In genomic region chr12:131711551-131712205, GRCh38 we compare ENCODE assay signal across 8 cellular contexts. TPM values are rescaled to one million over a fixed set of nuclear protein-coding genes. Genes with fewer than 3 reads are reported as not detected.
DNase-seq lines count a peak whose midpoint lies in the region; ATAC-seq and TF ChIP-seq lines count a peak whose summit lies in the region.

No MANE protein-coding gene starts in this region.

- H3F3A ChIP-seq in PC-9 (ENCODE audit: insufficient read depth, low read depth): peaks cover 9% of the 10 kb centered on the region; the same call in 1 of the 2 replicates

- H3K27me3 ChIP-seq in PC-9 (ENCODE audit: insufficient read depth, low read depth) (no peaks in the 10 kb centered on the region), trophoblast cell (ENCODE audit: insufficient read depth, low read length) (no peaks in the 10 kb centered on the region)

- peak overlapping the region; percentile 100 for H4K8ac ChIP-seq in trophoblast cell (ENCODE audit: low read depth, low read length)

- peak overlapping the region; percentile 70 for H4K91ac ChIP-seq in trophoblast cell (ENCODE audit: low read depth, low read length)

- H3K4me1 ChIP-seq in PC-9 (replicated peaks; ENCODE audit: insufficient read depth) (peaks cover 17% of the 10 kb centered on the region), trophoblast cell (ENCODE audit: control insufficient read depth in 1 of 2, insufficient read depth in 2 of 2, low read length in 2 of 2) (peaks cover 3 to 14% of the 10 kb centered on the region in 2 experiments)

- peak overlapping the region; percentile 93 for H3K9ac ChIP-seq in trophoblast cell (ENCODE audit: low read length)

- H3K36me3 ChIP-seq in PC-9 (ENCODE audit: low read depth) (peaks cover 29% of the 10 kb centered on the region), trophoblast cell (ENCODE audit: control insufficient read depth in 1 of 2, insufficient read depth in 2 of 2, low read length in 2 of 2) (peaks cover 11 to 15% of the 10 kb centered on the region in 2 experiments)

- H2BK5ac ChIP-seq in trophoblast cell (ENCODE audit: low read depth, low read length, poor library complexity): no peak overlapping the region

- BruUV-seq in PC-9 (replicated peaks; lab: Mats Ljungman, UMichigan): no TSS peak

- no peak for DNase-seq in PC-9
- peak; percentile 58 to 60 for DNase-seq in erythroblast (lab: John Stamatoyannopoulos, UW)
- peak in 1 of 2 donors; percentile 40 for DNase-seq in trophoblast cell
- DNase-seq in stimulated activated CD4-positive, alpha-beta T cell treated with anti-CD3 and anti-CD28 coated beads, Interleukin-4, amount 100 ng/mL, for 24 hours: no peak
- DNase-seq in NCI-H446 treated with DMSO at 0.1 percent for 48 hours (lab: John Stamatoyannopoulos, UW): no peak
- no peak for DNase-seq in NCI-H510A treated with DMSO at 0.1 percent for 48 hours (lab: John Stamatoyannopoulos, UW)

- peak overlapping the region; percentile 78 for H3K14ac ChIP-seq in trophoblast cell (ENCODE audit: low read length)

- H3K79me2 ChIP-seq in PC-9 (ENCODE audit: low read depth) (peaks cover 31% of the 10 kb centered on the region), trophoblast cell (ENCODE audit: control insufficient read depth, insufficient read depth, low read length, poor library complexity) (peaks cover 14% of the 10 kb centered on the region)

- peak; percentile 4 for ATAC-seq in GM18909 (IDR thresholded peaks at IDR 0.05; ENCODE audit: poor library complexity, unreplicated experiment)
- no peak for ATAC-seq in HG03571 (IDR thresholded peaks at IDR 0.05; ENCODE audit: unreplicated experiment)

- H4K12ac ChIP-seq in trophoblast cell (ENCODE audit: low read depth, low read length): peak overlapping the region; percentile 99

- peak overlapping the region; percentile 83 for H3K4ac ChIP-seq in trophoblast cell (ENCODE audit: low read depth, low read length)

- CTCF ChIA-PET in PC-9 (lab: Charles Lee): no interaction called here

- no peak overlapping the region for H3K23ac ChIP-seq in trophoblast cell (ENCODE audit: low read length)

- H2BK120ac ChIP-seq in trophoblast cell (ENCODE audit: insufficient read depth, low read length, poor library complexity): no peak overlapping the region

- H3K79me1 ChIP-seq in trophoblast cell (ENCODE audit: low read length): peaks cover 10% of the 10 kb centered on the region

- H3K9me3 ChIP-seq in PC-9 (ENCODE audit: insufficient read depth, low read depth) (peaks cover 4% of the 10 kb centered on the region), trophoblast cell (ENCODE audit: insufficient read depth, low read depth, low read length) (no peaks in the 10 kb centered on the region)

- no peak for TF ChIP-seq CTCF in PC-9 (conservative IDR thresholded peaks at IDR 0.05)

- H2AFZ ChIP-seq in PC-9 (peak overlapping the region; percentile 98; the same call in 1 of the 2 replicates), trophoblast cell (ENCODE audit: insufficient read depth, low read length, poor library complexity) (peak overlapping the region; percentile 67)

- H3K4me3 ChIP-seq in PC-9 (peak overlapping the region; percentile 74), trophoblast cell (ENCODE audit: low read depth, low read length) (peak overlapping the region; percentile 99)

- WGBS in trophoblast cell (ENCODE audit: extremely low coverage, insufficient coverage, insufficient read length): no CpG with 5 or more reads among the region's 37 CpGs

- H2AK5ac ChIP-seq in trophoblast cell (ENCODE audit: low read length): peak overlapping the region; percentile 62

- intact Hi-C loops in PC-9 (cut with micrococcal nuclease; ENCODE audit: unreplicated experiment): no loop called here

- peaks cover 17% of the 10 kb centered on the region for H4K20me1 ChIP-seq in PC-9 (ENCODE audit: insufficient read depth)

- H2BK12ac ChIP-seq in trophoblast cell (ENCODE audit: low read length): no peak overlapping the region

- no peak overlapping the region for H3K18ac ChIP-seq in trophoblast cell (ENCODE audit: low read length)

- H3K9me2 ChIP-seq in PC-9 (ENCODE audit: insufficient read depth): no peaks in the 10 kb centered on the region

- no peak overlapping the region for H3K27ac ChIP-seq in PC-9
- H3K27ac ChIP-seq in trophoblast cell (ENCODE audit: low read depth, low read length): no peak overlapping the region

- H3K4me2 ChIP-seq in PC-9 (peak overlapping the region; percentile 91), trophoblast cell (ENCODE audit: low read length) (peak overlapping the region; percentile 82)

- POLR2A ChIA-PET in PC-9 (lab: Charles Lee; ENCODE audit: unreplicated experiment): no interaction called here

- TF ChIP-seq POLR2A in erythroblast (IDR thresholded peaks at IDR 0.05; ENCODE audit: low read length): no peak

RNA-seq across cellular contexts. Expression of gene SFSWAP, which starts 0.8 kb away (rescaled TPM):
- 40.7 and 41.9 TPM in 2 replicates for total RNA-seq in PC-9 (2021)
- 38.0 and 38.5 TPM in 2 replicates for polyA plus RNA-seq in trophoblast cell (2013)

Comparison
In these comparisons a context has a peak if more than half of its experiments do, and no peak if none do; other contexts are left out.
1. DNase-seq: peak in erythroblast (2 of 2); none in PC-9 (0 of 2), stimulated activated CD4-positive, alpha-beta T cell treated with anti-CD3 and anti-CD28 coated beads, Interleukin-4, amount 100 ng/mL, for 24 hours (single experiment), NCI-H446 treated with DMSO at 0.1 percent for 48 hours (single experiment) and NCI-H510A treated with DMSO at 0.1 percent for 48 hours (single experiment).